ENCODE assay signal across 17 cellular contexts in genomic region chr6:54878705-54879104, GRCh38. TPM values are rescaled to one million over a fixed set of nuclear protein-coding genes. Genes with fewer than 3 reads are reported as not detected.
DNase-seq lines count a peak whose midpoint lies in the region; ATAC-seq and TF ChIP-seq lines count a peak whose summit lies in the region.
"Had no signal": no experiment of that assay in that cellular context is flagged by ENCODE, and none has a peak within 500 bp of the region (broad histone marks: within the 10 kb centered on the region; RNA-seq: fewer than 3 reads in every experiment).

No MANE protein-coding gene starts in this region.

- H3K27me3 ChIP-seq in CD8-positive, alpha-beta T cell (ENCODE audit: insufficient read depth, low read length): no peaks in the 10 kb centered on the region

- no peaks in the 10 kb centered on the region for H3K27me3 Mint-ChIP-seq in CD8-positive, alpha-beta T cell (ENCODE audit: low read depth)
- H3K27me3 Mint-ChIP-seq: activated CD4-positive, alpha-beta memory T cell treated with anti-CD3 and anti-CD28 coated beads, Interleukin-2, amount 10 ng/mL, durations not matched to agents 7 days and 5 days; naive B cell had no signal

- H3K4me3 ChIP-seq in mucosa of descending colon: no peak overlapping the region
- no peak overlapping the region for H3K4me3 ChIP-seq in CD8-positive, alpha-beta T cell (ENCODE audit: low read depth, low read length)
- H3K4me3 ChIP-seq: HAP-1, PC-9 had no signal

- no peak overlapping the region for H3K27ac Mint-ChIP-seq in CD8-positive, alpha-beta T cell
- H3K27ac Mint-ChIP-seq: activated CD4-positive, alpha-beta memory T cell treated with anti-CD3 and anti-CD28 coated beads, Interleukin-2, amount 10 ng/mL, durations not matched to agents 7 days and 5 days; naive B cell had no signal

- peaks cover 13% of the 10 kb centered on the region for H3K4me1 ChIP-seq in mucosa of descending colon (ENCODE audit: low read depth)
- no peaks in the 10 kb centered on the region for H3K4me1 ChIP-seq in CD8-positive, alpha-beta T cell (ENCODE audit: insufficient read depth, low read length)
- H3K4me1 ChIP-seq: HAP-1 had no signal

- H3K27ac ChIP-seq in CD8-positive, alpha-beta T cell (ENCODE audit: low read depth, low read length): no peak overlapping the region
- H3K27ac ChIP-seq: PC-9 had no signal

- ATAC-seq in mucosa of descending colon: peak; percentile 31
- ATAC-seq in CD8-positive, alpha-beta T cell: no peak
- ATAC-seq: left ventricle myocardium superior had no signal

- POLR2A ChIA-PET in CD8-positive, alpha-beta T cell (lab: Charles Lee): no interaction called here

- H3K9me3 ChIP-seq in mucosa of descending colon: no peaks in the 10 kb centered on the region
- H3K9me3 ChIP-seq in CD8-positive, alpha-beta T cell (ENCODE audit: low read length): no peaks in the 10 kb centered on the region
- H3K9me3 ChIP-seq: HAP-1 had no signal

- intact Hi-C loops in mucosa of descending colon (cut with DNase I, micrococcal nuclease): no loop called here
- intact Hi-C loops in CD8-positive, alpha-beta T cell (cut with DNase I, micrococcal nuclease): no loop called here

- TF ChIP-seq CTCF in mucosa of descending colon (IDR thresholded peaks at IDR 0.05): no peak
- TF ChIP-seq CTCF in CD8-positive, alpha-beta T cell (IDR thresholded peaks at IDR 0.05): no peak

- H3K36me3 ChIP-seq in mucosa of descending colon (ENCODE audit: low read depth): no peaks in the 10 kb centered on the region
- H3K36me3 ChIP-seq in CD8-positive, alpha-beta T cell (ENCODE audit: insufficient read depth, low read length): no peaks in the 10 kb centered on the region
- H3K36me3 ChIP-seq: HAP-1 had no signal

- CTCF ChIA-PET in CD8-positive, alpha-beta T cell (lab: Charles Lee): no interaction called here

- H3K4me1 Mint-ChIP-seq in CD8-positive, alpha-beta T cell (ENCODE audit: low read depth): no peaks in the 10 kb centered on the region
- H3K4me1 Mint-ChIP-seq: activated CD4-positive, alpha-beta memory T cell treated with anti-CD3 and anti-CD28 coated beads, Interleukin-2, amount 10 ng/mL, durations not matched to agents 7 days and 5 days; naive B cell had no signal

- DNase-seq in DMS53 treated with DMSO at 0.1 percent for 48 hours (lab: John Stamatoyannopoulos, UW; ENCODE audit: unreplicated experiment): peak; percentile 25
- DNase-seq in HT1080 (ENCODE audit: low read depth): peak; percentile 28
- DNase-seq in RPMI8226: peak; percentile 18
- DNase-seq in mucosa of descending colon: no peak
- DNase-seq in hepatic stellate cell (ENCODE audit: low spot score): no peak
- DNase-seq in CD8-positive, alpha-beta T cell: no peak
- DNase-seq in NCI-H1436 (lab: John Stamatoyannopoulos, UW): no peak
- DNase-seq: activated CD4-positive, alpha-beta memory T cell treated with anti-CD3 and anti-CD28 coated beads, Interleukin-2, amount 10 ng/mL, durations not matched to agents 7 days and 5 days; C1 segment of cervical spinal cord; central memory CD4-positive, alpha-beta T cell; left ventricle myocardium superior; naive B cell; NCI-H1436 treated with DMSO at 0.1 percent for 48 hours; PC-9 had no signal

- H3K9me3 Mint-ChIP-seq in CD8-positive, alpha-beta T cell: peaks cover 3% of the 10 kb centered on the region

- H3K4me3 Mint-ChIP-seq in CD8-positive, alpha-beta T cell: no peak overlapping the region
- H3K4me3 Mint-ChIP-seq: activated CD4-positive, alpha-beta memory T cell treated with anti-CD3 and anti-CD28 coated beads, Interleukin-2, amount 10 ng/mL, durations not matched to agents 7 days and 5 days; naive B cell had no signal

- no peaks in the 10 kb centered on the region for H3K36me3 Mint-ChIP-seq in CD8-positive, alpha-beta T cell
- H3K36me3 Mint-ChIP-seq: naive B cell had no signal

RNA-seq across cellular contexts. Expression of gene FAM83B, which starts 32.1 kb away (rescaled TPM):
- not detected in 2 replicates for total RNA-seq in HT1080 (2014; rRNA removed; shearing (Covaris generic))
- polyA plus RNA-seq in HT1080 (2015; cell fraction: cytosol; rRNA removed): not detected in 2 replicates
- polyA plus RNA-seq in HT1080 (2015; cell fraction: nucleus; rRNA removed): 0.05 TPM in 1 of 2 replicates, not detected in the other
- 10 to 100 TPM; 17.5 to 46.5 (median 39.5) TPM for total RNA-seq in mucosa of descending colon
- not detected for total RNA-seq in CD8-positive, alpha-beta T cell
- total RNA-seq: activated CD4-positive, alpha-beta memory T cell treated with anti-CD3 and anti-CD28 coated beads, Interleukin-2, amount 10 ng/mL, durations not matched to agents 7 days and 5 days; Daoy; pulmonary artery endothelial cell had no signal

Comparison
In these comparisons a context has a peak if more than half of its experiments do, and no peak if none do; other contexts are left out.
1. DNase-seq: peak in DMS53 treated with DMSO at 0.1 percent for 48 hours (single experiment), HT1080 (single experiment) and RPMI8226 (single experiment); none in mucosa of descending colon (0 of 3), hepatic stellate cell (single experiment), CD8-positive, alpha-beta T cell (0 of 7) and NCI-H1436 (single experiment).
2. RNA of gene FAM83B, which starts 32.1 kb away (total RNA-seq): 17.5 to 46.5 TPM in mucosa of descending colon; not detected in HT1080 and not detected in CD8-positive, alpha-beta T cell; every median in the first group is over 10 times any median in the second.